8 cellular contexts compared by ENCODE assay signal in the genomic region with DNA sequence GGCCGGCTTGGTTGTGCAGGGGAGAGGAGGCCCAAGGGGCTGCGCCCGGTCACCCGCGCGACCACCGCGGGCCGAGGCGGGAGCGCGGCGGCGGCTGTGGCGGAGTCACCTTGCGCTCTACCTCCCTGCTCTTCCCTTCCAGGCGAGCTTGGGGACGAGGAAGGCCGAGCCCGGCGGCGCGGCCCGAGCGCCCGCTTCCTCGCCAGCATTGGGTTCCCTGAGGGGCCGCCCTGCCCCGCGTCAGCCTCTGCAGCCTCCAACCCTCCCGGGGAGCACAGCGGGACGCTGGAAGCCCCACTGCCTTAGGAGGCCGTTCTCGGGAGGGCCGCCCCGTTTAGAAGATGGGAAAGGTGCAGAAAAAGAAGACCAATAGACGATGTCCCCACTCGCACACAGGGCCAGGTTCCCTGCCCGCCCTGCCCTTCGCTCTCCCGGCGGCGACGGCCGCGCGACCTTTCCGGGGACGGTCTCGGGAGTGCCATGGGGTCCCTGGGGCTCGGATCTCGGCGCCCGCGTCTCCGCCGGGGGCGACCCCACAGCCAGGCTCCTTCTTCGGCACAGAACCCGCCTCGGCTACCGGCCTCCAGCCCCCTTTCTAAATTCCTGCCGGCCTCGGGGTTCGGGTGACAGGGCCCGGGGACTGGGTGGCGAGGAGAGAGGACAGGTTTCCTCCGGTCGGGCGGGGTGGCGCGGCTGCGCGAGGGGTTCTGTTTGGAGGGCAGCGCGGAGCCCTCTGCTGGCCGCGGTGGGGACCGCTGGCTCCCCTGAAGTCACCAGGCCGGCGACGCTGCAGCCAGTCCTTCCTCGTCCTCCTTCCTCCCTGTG.
A peak's percentile ranks its signal among the peaks of the same experiment; 100 is the strongest.
DNase-seq lines count a peak whose midpoint lies in the region; ATAC-seq lines count a peak whose summit lies in the region.

No MANE protein-coding gene starts in this region.

- H3K27ac ChIP-seq in caudate nucleus (ENCODE audit: low read depth, low read length) = peak overlapping the region; percentile 62

- DNase-seq in A172 (ENCODE audit: low spot score) (peak; percentile 73), NCI-H2171 (lab: John Stamatoyannopoulos, UW) (peak; percentile 67), caudate nucleus (lab: John Stamatoyannopoulos, UW) (peak in 59 of 61 donors; percentile 45 to 90 (median 75)), inferior parietal cortex (ENCODE audit: extremely low spot score) (peak; percentile 81), smooth muscle cell of the brain vasculature (ENCODE audit: low read depth, low spot score) (peak; percentile 43)
- DNase-seq in activated CD4-positive, CD25-positive, alpha-beta regulatory T cell (lab: John Stamatoyannopoulos, UW) = peak; percentile 72 to 81 (median 74)

- ATAC-seq in GM18511 (IDR thresholded peaks at IDR 0.05; ENCODE audit: unreplicated experiment) = peak; percentile 99
- peak; percentile 95 for ATAC-seq in HG03045 (IDR thresholded peaks at IDR 0.05; ENCODE audit: unreplicated experiment)

Comparison
In these comparisons a context has a peak if more than half of its experiments do, and no peak if none do; other contexts are left out.
1. Peak in every context shown above with its lines: DNase-seq, ATAC-seq and H3K27ac ChIP-seq.